Comparison of ENCODE assay signal across 21 cellular contexts in the genomic region with DNA sequence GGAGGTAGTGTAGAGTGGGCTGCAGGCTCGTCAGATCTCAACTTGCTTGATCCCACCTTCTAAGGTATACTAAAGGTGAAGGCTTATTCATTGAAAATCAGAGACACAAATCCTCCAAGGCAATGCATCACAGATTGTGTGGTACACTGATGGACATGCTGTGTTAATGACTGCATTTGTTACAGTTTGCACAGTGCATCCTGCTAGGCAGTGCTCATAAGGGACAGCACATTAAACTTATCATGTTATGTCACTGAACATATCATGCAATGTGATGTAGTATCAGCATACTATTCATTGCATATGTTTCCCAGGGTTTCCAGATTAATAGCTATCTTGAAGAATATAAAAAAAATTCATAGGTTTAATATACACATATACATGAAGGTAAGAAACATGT.
"Had no signal": no experiment of that assay in that cellular context is flagged by ENCODE, and none has a peak within 500 bp of the region (broad histone marks: within the 10 kb centered on the region; RNA-seq: fewer than 3 reads in every experiment).

No MANE protein-coding gene starts in this region.

- H3K27me3 Mint-ChIP-seq: IgD-negative memory B cell had no signal

- H3K4me1 Mint-ChIP-seq: IgD-negative memory B cell had no signal

- H3K27ac Mint-ChIP-seq: IgD-negative memory B cell had no signal

- ATAC-seq: K562, Panc1, PC-3 had no signal

- FAIRE-seq: K562 had no signal

- H3K9ac ChIP-seq: KMS-11, SK-N-SH had no signal

- H3K36me3 Mint-ChIP-seq: IgD-negative memory B cell had no signal

- H3K4me3 ChIP-seq: K562 had no signal

- H3K4me3 Mint-ChIP-seq: IgD-negative memory B cell had no signal

- DNase-seq: Kasumi-1, MM.1S, NCI-H1092 treated with DMSO at 0.1 percent for 48 hours, NCI-H1436, NCI-H187, NCI-H2029, NCI-H2081 treated with DMSO at 0.1 percent for 48 hours, NCI-H226, NCI-H446, NCI-H510A, NCI-H69, NCI-H774, PC-3, SHP77, SK-N-SH, SW 1271 had no signal

- H3K4me2 ChIP-seq: KMS-11, SK-N-SH had no signal

- H3K9me3 ChIP-seq: SK-N-SH had no signal

- H3K27ac ChIP-seq: KMS-11, RWPE1 had no signal
